In genomic region chr9:36855443-36856315, GRCh38 we compare ENCODE assay signal across 1 cellular context.
TF ChIP-seq lines count a peak whose summit lies in the region.

No MANE protein-coding gene starts in this region.

TF ChIP-seq in IMR-90, 13 proteins besides CTCF, POLR2A, EP300 and RAD21 (continued from another document):
- TF ChIP-seq USF2 (IDR thresholded peaks at IDR 0.05; ENCODE audit: low read depth, low read length) (no peak), BHLHE40 (IDR thresholded peaks at IDR 0.05; ENCODE audit: low read depth, low read length) (no peak), NFE2L2 (IDR thresholded peaks at IDR 0.05; ENCODE audit: low read depth, low read length) (no peak), RFX5 (IDR thresholded peaks at IDR 0.05; ENCODE audit: low read depth, low read length) (no peak), MAZ (IDR thresholded peaks at IDR 0.05; ENCODE audit: borderline replicate concordance, low read depth, low read length) (no peak), MXI1 (IDR thresholded peaks at IDR 0.05; ENCODE audit: borderline replicate concordance, low read depth, low read length) (no peak)
